ENCODE assay signal across 12 cellular contexts in the genomic region with DNA sequence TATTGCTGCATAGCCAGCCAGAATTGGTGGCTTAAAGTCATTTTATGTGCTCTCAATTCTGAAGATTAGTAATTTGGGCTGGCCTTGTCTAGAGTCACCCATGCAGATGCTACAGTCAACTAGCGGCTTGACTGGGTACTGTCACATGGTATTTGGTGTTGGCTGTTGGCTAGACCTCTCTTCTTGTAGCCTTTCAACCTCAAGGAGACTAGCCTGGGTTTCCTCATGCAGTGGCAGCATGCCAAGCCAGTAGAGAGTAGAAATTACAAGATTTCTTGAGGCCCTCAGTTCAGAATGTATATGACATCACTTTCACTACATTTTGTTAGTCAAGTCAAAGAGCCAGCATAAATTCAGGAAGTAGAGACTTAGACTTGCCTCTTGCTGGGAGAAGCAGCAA. TPM values are rescaled to one million over a fixed set of nuclear protein-coding genes. Genes with fewer than 3 reads are reported as not detected.
A peak's percentile ranks its signal among the peaks of the same experiment; 100 is the strongest.
DNase-seq lines count a peak whose midpoint lies in the region; ATAC-seq and TF ChIP-seq lines count a peak whose summit lies in the region.
"Had no signal": no experiment of that assay in that cellular context is flagged by ENCODE, and none has a peak within 500 bp of the region (broad histone marks: within the 10 kb centered on the region; RNA-seq: fewer than 3 reads in every experiment).

No MANE protein-coding gene starts in this region.

- TF ChIP-seq POLR2A in thyroid gland (IDR thresholded peaks at IDR 0.05) = no peak

- peak overlapping the region; percentile 20 for H3K27ac Mint-ChIP-seq in activated CD8-positive, alpha-beta T cell treated with anti-CD3 and anti-CD28 coated beads, Interleukin-2, amount 10 ng/mL, durations not matched to agents 7 days and 5 days
- H3K27ac Mint-ChIP-seq: activated CD4-positive, alpha-beta T cell treated with anti-CD3 and anti-CD28 coated beads, Interleukin-2, amount 10 ng/mL, durations not matched to agents 7 days and 5 days had no signal

- TF ChIP-seq CTCF in thyroid gland (IDR thresholded peaks at IDR 0.05) = no peak

- H3K9me3 Mint-ChIP-seq in activated CD8-positive, alpha-beta T cell treated with anti-CD3 and anti-CD28 coated beads, Interleukin-2, amount 10 ng/mL, durations not matched to agents 7 days and 5 days (ENCODE audit: insufficient read depth) = no peaks in the 10 kb centered on the region

- DNase-seq in stimulated activated CD4-positive, alpha-beta T cell treated with anti-CD3 and anti-CD28 coated beads, Interleukin-15, amount 100 ng/mL, for 48 hours (ENCODE audit: low read depth in 2 of 2) = peak; percentile 30 to 48
- DNase-seq in stimulated activated CD4-positive, alpha-beta T cell treated with anti-CD3 and anti-CD28 coated beads, Interleukin-4, amount 100 ng/mL, for 1 hour = no peak
- no peak for DNase-seq in activated CD8-positive, alpha-beta T cell treated with anti-CD3 and anti-CD28 coated beads, Interleukin-2, amount 10 ng/mL, durations not matched to agents 7 days and 5 days
- DNase-seq in thyroid gland (peak; percentile 6 to 16), NCI-H748 (lab: John Stamatoyannopoulos, UW; ENCODE audit: unreplicated experiment) (no peak), AG20443 (ENCODE audit: low spot score) (no peak), NCI-H2196 treated with DMSO at 0.1 percent for 48 hours (lab: John Stamatoyannopoulos, UW; ENCODE audit: unreplicated experiment) (no peak)
- DNase-seq: activated CD4-positive, alpha-beta T cell treated with anti-CD3 and anti-CD28 coated beads, Interleukin-2, amount 10 ng/mL, durations not matched to agents 7 days and 5 days; KG1; nucleus accumbens had no signal

- 38 to 46% methylated on average over 1 of the region's 1 CpG for WGBS in thyroid gland, 2 donors

- H3K4me1 Mint-ChIP-seq in activated CD8-positive, alpha-beta T cell treated with anti-CD3 and anti-CD28 coated beads, Interleukin-2, amount 10 ng/mL, durations not matched to agents 7 days and 5 days (ENCODE audit: low read depth) = peaks cover 27% of the 10 kb centered on the region

- H3K4me3 ChIP-seq in thyroid gland (replicated peaks in 1 of 3) = no peak overlapping the region
- H3K4me3 ChIP-seq: thoracic aorta had no signal

- H3K9me3 ChIP-seq in thyroid gland = no peaks in the 10 kb centered on the region
- H3K9me3 ChIP-seq: thoracic aorta had no signal

- H3K27me3 Mint-ChIP-seq in activated CD8-positive, alpha-beta T cell treated with anti-CD3 and anti-CD28 coated beads, Interleukin-2, amount 10 ng/mL, durations not matched to agents 7 days and 5 days (ENCODE audit: low read depth) = peaks cover 2% of the 10 kb centered on the region

- H3K36me3 ChIP-seq in thyroid gland = no peaks in the 10 kb centered on the region
- H3K36me3 ChIP-seq: thoracic aorta had no signal

- intact Hi-C loops in thyroid gland (cut with DNase I) = no loop called here

- peaks cover 2 to 9% of the 10 kb centered on the region in 2 donors for H3K4me1 ChIP-seq in thyroid gland

- H3K27ac ChIP-seq in thyroid gland = no peak overlapping the region
- H3K27ac ChIP-seq: thoracic aorta had no signal

- H3K27me3 ChIP-seq in thyroid gland = no peaks in the 10 kb centered on the region

- POLR2A ChIA-PET in activated CD8-positive, alpha-beta T cell treated with anti-CD3 and anti-CD28 coated beads, Interleukin-2, amount 10 ng/mL, durations not matched to agents 7 days and 5 days (lab: Charles Lee) = no interaction called here

- peak; percentile 16 for ATAC-seq in HG03442 (IDR thresholded peaks at IDR 0.05; ENCODE audit: unreplicated experiment)
- no peak for ATAC-seq in activated CD8-positive, alpha-beta T cell treated with anti-CD3 and anti-CD28 coated beads, Interleukin-2, amount 10 ng/mL, durations not matched to agents 7 days and 5 days

- H3K36me3 Mint-ChIP-seq in activated CD8-positive, alpha-beta T cell treated with anti-CD3 and anti-CD28 coated beads, Interleukin-2, amount 10 ng/mL, durations not matched to agents 7 days and 5 days (ENCODE audit: low read depth) = peaks cover 5% of the 10 kb centered on the region

- H3K4me3 Mint-ChIP-seq in activated CD8-positive, alpha-beta T cell treated with anti-CD3 and anti-CD28 coated beads, Interleukin-2, amount 10 ng/mL, durations not matched to agents 7 days and 5 days = no peak overlapping the region
- H3K4me3 Mint-ChIP-seq: activated CD4-positive, alpha-beta T cell treated with anti-CD3 and anti-CD28 coated beads, Interleukin-2, amount 10 ng/mL, durations not matched to agents 7 days and 5 days had no signal

- CTCF ChIA-PET in activated CD8-positive, alpha-beta T cell treated with anti-CD3 and anti-CD28 coated beads, Interleukin-2, amount 10 ng/mL, durations not matched to agents 7 days and 5 days (lab: Charles Lee) = interaction anchor here (0.7 kb wide), 1 partner anchor 51 kb away, joined by 3 read pairs; no protein-coding TSS in a partner anchor

RNA-seq across cellular contexts. Expression of a gene that starts 3.7 kb away (rescaled TPM):
- 10 to 100 TPM; 40.7 to 43.2 TPM for total RNA-seq in activated CD8-positive, alpha-beta T cell treated with anti-CD3 and anti-CD28 coated beads, Interleukin-2, amount 10 ng/mL, durations not matched to agents 7 days and 5 days
- total RNA-seq in thyroid gland = 10 to 100 TPM; 27.1 to 61.6 (median 36.2) TPM

Comparison
In these comparisons a context has a peak if more than half of its experiments do, and no peak if none do; other contexts are left out.
1. DNase-seq: peak in stimulated activated CD4-positive, alpha-beta T cell treated with anti-CD3 and anti-CD28 coated beads, Interleukin-15, amount 100 ng/mL, for 48 hours (2 of 2) and thyroid gland (2 of 2); none in stimulated activated CD4-positive, alpha-beta T cell treated with anti-CD3 and anti-CD28 coated beads, Interleukin-4, amount 100 ng/mL, for 1 hour (single experiment), activated CD8-positive, alpha-beta T cell treated with anti-CD3 and anti-CD28 coated beads, Interleukin-2, amount 10 ng/mL, durations not matched to agents 7 days and 5 days (single experiment), NCI-H748 (single experiment), AG20443 (single experiment) and NCI-H2196 treated with DMSO at 0.1 percent for 48 hours (single experiment).